In genomic region chr4:1309261-1310010, GRCh38 we compare ENCODE assay signal across 8 cellular contexts. TPM values are rescaled to one million over a fixed set of nuclear protein-coding genes. Genes with fewer than 3 reads are reported as not detected.
DNase-seq lines count a peak whose midpoint lies in the region; ATAC-seq and TF ChIP-seq lines count a peak whose summit lies in the region.

No MANE protein-coding gene starts in this region.

- H3K4me3 Mint-ChIP-seq in progenitor cell of endocrine pancreas (ENCODE audit: low read depth) = peak overlapping the region; percentile 40

- intact Hi-C loops in body of pancreas (cut with DNase I) = no loop called here

- H3K27me3 ChIP-seq in BLaER1 treated with 17β-estradiol and CSF1 and Interleukin-3, amounts not matched to agents 10 nM and 100 nM = no peaks in the 10 kb centered on the region
- no peaks in the 10 kb centered on the region for H3K27me3 ChIP-seq in body of pancreas

- H3K27ac ChIP-seq in BLaER1 treated with 17β-estradiol and CSF1 and Interleukin-3, amounts not matched to agents 10 nM and 100 nM = peak overlapping the region in 10 of 11 experiments; percentile 48 to 84 (median 72); a peak in 21 of 22 replicates
- H3K27ac ChIP-seq in body of pancreas (peak overlapping the region in 2 of 4 donors; percentile 44 to 57), urinary bladder (ENCODE audit: low read depth) (peak overlapping the region; percentile 25)

- no peak for TF ChIP-seq POLR2A in body of pancreas (IDR thresholded peaks at IDR 0.05)

- H4K20me1 ChIP-seq in BLaER1 treated with 17β-estradiol and CSF1 and Interleukin-3, amounts not matched to agents 10 nM and 100 nM = peaks cover 59 to 95% (median 82%) of the 10 kb centered on the region in 11 experiments

- H3K36me3 Mint-ChIP-seq in progenitor cell of endocrine pancreas (ENCODE audit: insufficient read depth) = peaks cover 15% of the 10 kb centered on the region

- WGBS in body of pancreas, 2 donors = 26 to 53% methylated on average over 29 to 36 of the region's 36 CpGs
- 6% methylated on average over 36 of the region's 36 CpGs for WGBS in urinary bladder

- H3K36me3 ChIP-seq in BLaER1 treated with 17β-estradiol and CSF1 and Interleukin-3, amounts not matched to agents 10 nM and 100 nM = peaks cover 34 to 54% (median 47%) of the 10 kb centered on the region in 11 experiments
- peaks cover 10 to 12% of the 10 kb centered on the region in 2 donors for H3K36me3 ChIP-seq in body of pancreas (replicated peaks in 1 of 2; ENCODE audit: insufficient read depth in 1 of 2, low read depth in 2 of 2)
- no peaks in the 10 kb centered on the region for H3K36me3 ChIP-seq in urinary bladder (ENCODE audit: insufficient read depth)

- no peaks in the 10 kb centered on the region for H3K9me3 Mint-ChIP-seq in progenitor cell of endocrine pancreas (ENCODE audit: low read depth)

- peak overlapping the region; percentile 34 to 72 (median 61); a peak in 20 of 22 replicates for H3K9ac ChIP-seq in BLaER1 treated with 17β-estradiol and CSF1 and Interleukin-3, amounts not matched to agents 10 nM and 100 nM

- H3K4me3 ChIP-seq in BLaER1 treated with 17β-estradiol and CSF1 and Interleukin-3, amounts not matched to agents 10 nM and 100 nM = peak overlapping the region in 8 of 10 experiments; percentile 4 to 40 (median 27); a peak in 11 of 20 replicates
- H3K4me3 ChIP-seq in body of pancreas (no peak overlapping the region), urinary bladder (ENCODE audit: low read depth, low read length) (peak overlapping the region; percentile 29)

- H3K4me2 ChIP-seq in BLaER1 treated with 17β-estradiol and CSF1 and Interleukin-3, amounts not matched to agents 10 nM and 100 nM = peak overlapping the region; percentile 78 to 97 (median 92)

- H3K4me1 Mint-ChIP-seq in progenitor cell of endocrine pancreas (ENCODE audit: low read depth) = peaks cover 21% of the 10 kb centered on the region

- TF ChIP-seq CTCF in body of pancreas (IDR thresholded peaks at IDR 0.05) (no peak), progenitor cell of endocrine pancreas (IDR thresholded peaks at IDR 0.05; ENCODE audit: unreplicated experiment) (no peak)

- peak overlapping the region; percentile 92 for H3K27ac Mint-ChIP-seq in progenitor cell of endocrine pancreas

- peaks cover 69 to 80% (median 76%) of the 10 kb centered on the region in 10 experiments for H3K4me1 ChIP-seq in BLaER1 treated with 17β-estradiol and CSF1 and Interleukin-3, amounts not matched to agents 10 nM and 100 nM
- H3K4me1 ChIP-seq in body of pancreas = peaks cover 23% of the 10 kb centered on the region
- peaks cover 3% of the 10 kb centered on the region for H3K4me1 ChIP-seq in urinary bladder (ENCODE audit: insufficient read depth)

- H3K27me3 Mint-ChIP-seq in progenitor cell of endocrine pancreas = no peaks in the 10 kb centered on the region

- H3K9me3 ChIP-seq in BLaER1 treated with 17β-estradiol and CSF1 and Interleukin-3, amounts not matched to agents 10 nM and 100 nM (replicated peaks in 1 of 11) = peaks cover 0 to 18% (median 10%) of the 10 kb centered on the region in 11 experiments; a peak in 13 of 22 replicates
- no peaks in the 10 kb centered on the region for H3K9me3 ChIP-seq in body of pancreas

- peak; percentile 79 for DNase-seq in HCEC 1CT
- DNase-seq in T-helper 9 cell = peak; percentile 51
- DNase-seq in body of pancreas = peak; percentile 56 to 81 (median 72)
- DNase-seq in hippocampal formation (lab: John Stamatoyannopoulos, UW) = peak; percentile 87
- peak; percentile 73 for DNase-seq in progenitor cell of endocrine pancreas (ENCODE audit: low spot score, unreplicated experiment)
- DNase-seq in NCI-H2029 treated with DMSO at 0.1 percent for 48 hours (lab: John Stamatoyannopoulos, UW) = no peak

- peak; percentile 86 for ATAC-seq in body of pancreas

RNA-seq across cellular contexts. Expression of gene MAEA, which starts 19.7 kb away (rescaled TPM):
- total RNA-seq in body of pancreas = 10 to 100 TPM; 68.7 to 88.0 TPM
- 77.8 and 81.3 TPM in 2 replicates for total RNA-seq in progenitor cell of endocrine pancreas
- total RNA-seq in urinary bladder = 25.6 TPM
- polyA plus RNA-seq in urinary bladder = 69.9 TPM

RNA-seq across cellular contexts. Expression of gene UVSSA, which starts 37.6 kb away (rescaled TPM):
- total RNA-seq in body of pancreas (10 to 100 TPM; 18.2 to 26.0 TPM), progenitor cell of endocrine pancreas (32.5 and 39.5 TPM in 2 replicates), urinary bladder (13.0 TPM)
- polyA plus RNA-seq in urinary bladder = 7.2 TPM

Comparison
In these comparisons a context has a peak if more than half of its experiments do, and no peak if none do; other contexts are left out.
1. H3K4me3 ChIP-seq: peak in BLaER1 treated with 17β-estradiol and CSF1 and Interleukin-3, amounts not matched to agents 10 nM and 100 nM (8 of 10) and urinary bladder (single experiment); none in body of pancreas (0 of 2).